Comparison of ENCODE assay signal across 8 cellular contexts in genomic region chr2:86441789-86442641, GRCh38. TPM values are rescaled to one million over a fixed set of nuclear protein-coding genes. Genes with fewer than 3 reads are reported as not detected.
DNase-seq lines count a peak whose midpoint lies in the region; ATAC-seq and TF ChIP-seq lines count a peak whose summit lies in the region.

No MANE protein-coding gene starts in this region.

- no peak overlapping the region for H2AFZ ChIP-seq in neural cell (ENCODE audit: low read depth, low read length)

- DNase-seq in NCI-H2107 treated with DMSO at 0.1 percent for 48 hours (lab: John Stamatoyannopoulos, UW; ENCODE audit: unreplicated experiment) (peak; percentile 12), NCI-H2107 (lab: John Stamatoyannopoulos, UW) (no peak), RPMI7951 (ENCODE audit: low read depth) (peak; percentile 64), fibroblast of the conjunctiva (ENCODE audit: low read depth) (peak; percentile 22)
- peak; percentile 64 for DNase-seq in activated effector memory CD4-positive, alpha-beta T cell treated with Interleukin-2 at 50 U/mL for 16 hours
- peak; percentile 65 to 72 for DNase-seq in stimulated activated naive CD8-positive, alpha-beta T cell treated with anti-CD3 and anti-CD28 coated beads, Interleukin-15, amount 100 ng/mL, for 72 hours

- H3K4me3 Mint-ChIP-seq in stimulated activated naive CD8-positive, alpha-beta T cell treated with anti-CD3 and anti-CD28 coated beads, Interleukin-15, amount 100 ng/mL, for 72 hours, result peak overlapping the region; percentile 95 to 96

- peaks cover 15% of the 10 kb centered on the region for H3F3A ChIP-seq in neural cell (ENCODE audit: insufficient read depth, low read length, poor library complexity, severe bottlenecking)

- TF ChIP-seq CTCF in neural cell (IDR thresholded peaks at IDR 0.05; ENCODE audit: poor library complexity, severe bottlenecking), result no peak

- H3K27me3 Mint-ChIP-seq in stimulated activated naive CD8-positive, alpha-beta T cell treated with anti-CD3 and anti-CD28 coated beads, Interleukin-15, amount 100 ng/mL, for 72 hours, result no peaks in the 10 kb centered on the region

- H3K9me3 ChIP-seq in neural cell (ENCODE audit: low read length), result peaks cover 5% of the 10 kb centered on the region

- H3K4me1 Mint-ChIP-seq in stimulated activated naive CD8-positive, alpha-beta T cell treated with anti-CD3 and anti-CD28 coated beads, Interleukin-15, amount 100 ng/mL, for 72 hours, result peaks cover 53% of the 10 kb centered on the region

- no peaks in the 10 kb centered on the region for H4K20me1 ChIP-seq in neural cell (ENCODE audit: insufficient read depth)

- peaks cover 43% of the 10 kb centered on the region for H3K79me2 ChIP-seq in neural cell (replicated peaks; ENCODE audit: insufficient read depth, low read length)

- H3K9me3 Mint-ChIP-seq in stimulated activated naive CD8-positive, alpha-beta T cell treated with anti-CD3 and anti-CD28 coated beads, Interleukin-15, amount 100 ng/mL, for 72 hours, result peaks cover 18 to 20% of the 10 kb centered on the region in 2 donors

- no peak for TF ChIP-seq EP300 in neural cell (conservative IDR thresholded peaks at IDR 0.05; ENCODE audit: poor library complexity, severe bottlenecking)

- peak; percentile 23 for ATAC-seq in HG03196 (IDR thresholded peaks at IDR 0.05; ENCODE audit: unreplicated experiment)
- ATAC-seq in stimulated activated naive CD8-positive, alpha-beta T cell treated with anti-CD3 and anti-CD28 coated beads, Interleukin-15, amount 100 ng/mL, for 72 hours, result peak; percentile 11

- peak overlapping the region; percentile 96 to 98 for H3K27ac Mint-ChIP-seq in stimulated activated naive CD8-positive, alpha-beta T cell treated with anti-CD3 and anti-CD28 coated beads, Interleukin-15, amount 100 ng/mL, for 72 hours

- H3K27me3 ChIP-seq in neural cell (ENCODE audit: insufficient read depth, low read depth, low read length), result no peaks in the 10 kb centered on the region

- peak overlapping the region; percentile 94 for H3K4me2 ChIP-seq in neural cell (ENCODE audit: low read length)

- H3K27ac ChIP-seq in neural cell (ENCODE audit: low read length), result peak overlapping the region; percentile 83

- H3K36me3 ChIP-seq in neural cell (ENCODE audit: insufficient read depth, low read length), result no peaks in the 10 kb centered on the region

- peak overlapping the region; percentile 79 for H3K4me3 ChIP-seq in neural cell (ENCODE audit: low read length)

- H3K9ac ChIP-seq in neural cell (ENCODE audit: low read length), result peak overlapping the region; percentile 83

- no peaks in the 10 kb centered on the region for H3K9me2 ChIP-seq in neural cell (ENCODE audit: insufficient read depth, low read length)

- TF ChIP-seq RAD21 in neural cell (conservative IDR thresholded peaks at IDR 0.05), result no peak

TF ChIP-seq in neural cell, 6 proteins besides CTCF, POLR2A, EP300 and RAD21:
- TF ChIP-seq EZH2 (IDR thresholded peaks at IDR 0.05; ENCODE audit: borderline replicate concordance, insufficient read depth, low read length, poor library complexity, severe bottlenecking) (no peak), REST (IDR thresholded peaks at IDR 0.05; ENCODE audit: borderline replicate concordance) (no peak), SMC3 (conservative IDR thresholded peaks at IDR 0.05; ENCODE audit: poor library complexity) (peak; percentile 31), POLR2AphosphoS5 (IDR thresholded peaks at IDR 0.05) (no peak), TAF1 (IDR thresholded peaks at IDR 0.05; ENCODE audit: low read depth) (peak; percentile 41), MXI1 (conservative IDR thresholded peaks at IDR 0.05; ENCODE audit: poor library complexity, severe bottlenecking) (peak; percentile 57)

RNA-seq across cellular contexts. Expression of gene KDM3A, which starts 0.8 kb away (rescaled TPM):
- total RNA-seq in RPMI7951 (2014; rRNA removed; shearing (Covaris generic)), result 20.1 and 23.4 TPM in 2 replicates
- polyA plus RNA-seq in neural cell, result 51.2 and 54.6 TPM in 2 replicates
- polyA minus RNA-seq in neural cell, result 82.5 and 96.3 TPM in 2 replicates
